8 cellular contexts compared by ENCODE assay signal in the genomic region with DNA sequence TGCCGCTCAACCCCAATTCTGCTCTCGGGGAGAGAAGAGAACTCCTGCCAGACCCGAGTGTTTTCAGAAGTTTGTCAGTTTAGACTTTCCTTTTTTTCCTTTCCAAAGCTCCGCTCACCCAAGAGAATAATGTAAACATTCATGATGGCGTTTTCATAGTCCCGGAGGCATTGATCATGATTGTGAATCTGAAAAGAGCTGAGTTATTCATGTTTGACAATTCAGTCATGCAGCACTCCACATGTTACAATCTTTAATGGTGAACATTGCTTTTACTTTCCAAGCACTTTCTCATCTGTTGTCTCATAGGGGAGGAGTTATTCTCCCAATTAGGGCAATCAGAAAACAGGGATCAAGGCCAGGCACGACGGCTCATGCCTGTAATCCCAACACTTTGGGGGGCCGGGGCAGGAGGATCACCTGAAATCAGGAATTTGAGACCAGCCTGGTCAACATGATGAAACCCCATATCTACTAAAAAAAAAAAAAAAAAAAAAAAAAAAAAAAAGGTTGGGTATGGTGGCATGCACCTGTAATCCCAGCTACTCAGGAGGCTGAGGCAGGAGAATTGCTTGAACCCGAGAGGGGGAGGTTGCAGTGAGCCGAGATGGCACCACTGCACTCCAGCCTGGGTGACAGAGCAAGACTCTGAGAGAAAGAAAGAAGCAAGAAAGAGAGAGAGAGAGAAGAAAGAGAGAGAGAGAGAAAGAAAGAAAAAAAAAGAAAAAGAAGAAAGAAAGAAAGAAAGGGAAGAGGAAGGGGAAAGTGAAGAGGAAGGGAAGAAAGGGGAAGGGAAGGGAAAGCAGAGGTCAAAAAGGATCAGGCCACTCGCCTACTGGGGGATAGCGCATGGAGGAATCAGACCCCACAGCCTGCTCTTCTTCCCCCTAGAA.
DNase-seq lines count a peak whose midpoint lies in the region; ATAC-seq lines count a peak whose summit lies in the region.

No MANE protein-coding gene starts in this region.

- no peaks in the 10 kb centered on the region for H3K36me3 ChIP-seq in HUES48 (ENCODE audit: control insufficient read depth, insufficient read depth, low read length)
- no peaks in the 10 kb centered on the region for H3K36me3 ChIP-seq in iPS-15b (ENCODE audit: control insufficient read depth, insufficient read depth, low read length)

- H3K4me3 Mint-ChIP-seq in stimulated activated effector memory CD8-positive, alpha-beta T cell treated with anti-CD3 and anti-CD28 coated beads, Interleukin-12 subunit alpha, Interleukin-12 subunit beta, amount 100 ng/mL, for 72 hours, result peak overlapping the region; percentile 84

- H3K4me3 ChIP-seq in HUES48 (ENCODE audit: low read depth, low read length) (peak overlapping the region; percentile 51), iPS-15b (ENCODE audit: low read depth, low read length) (peak overlapping the region; percentile 50)

- ATAC-seq in stimulated activated effector memory CD8-positive, alpha-beta T cell treated with anti-CD3 and anti-CD28 coated beads, Interleukin-12 subunit alpha, Interleukin-12 subunit beta, amount 100 ng/mL, for 72 hours, result no peak
- ATAC-seq in GM21381 (IDR thresholded peaks at IDR 0.05; ENCODE audit: unreplicated experiment) (no peak), HG03039 (IDR thresholded peaks at IDR 0.05; ENCODE audit: unreplicated experiment) (no peak)

- peaks cover 48% of the 10 kb centered on the region for H3K4me1 Mint-ChIP-seq in stimulated activated effector memory CD8-positive, alpha-beta T cell treated with anti-CD3 and anti-CD28 coated beads, Interleukin-12 subunit alpha, Interleukin-12 subunit beta, amount 100 ng/mL, for 72 hours

- H3K36me3 Mint-ChIP-seq in stimulated activated effector memory CD8-positive, alpha-beta T cell treated with anti-CD3 and anti-CD28 coated beads, Interleukin-12 subunit alpha, Interleukin-12 subunit beta, amount 100 ng/mL, for 72 hours, result no peaks in the 10 kb centered on the region

- H3K27ac ChIP-seq in HUES48 (ENCODE audit: low read depth, low read length) (no peak overlapping the region), angular gyrus (ENCODE audit: low read depth, low read length) (peak overlapping the region; percentile 65)

- H3K9ac ChIP-seq in HUES48 (ENCODE audit: low read depth, low read length) (no peak overlapping the region), iPS-15b (ENCODE audit: low read depth, low read length) (no peak overlapping the region)

- H3K9me3 Mint-ChIP-seq in stimulated activated effector memory CD8-positive, alpha-beta T cell treated with anti-CD3 and anti-CD28 coated beads, Interleukin-12 subunit alpha, Interleukin-12 subunit beta, amount 100 ng/mL, for 72 hours, result no peaks in the 10 kb centered on the region

- H3K27me3 ChIP-seq in HUES48 (ENCODE audit: control insufficient read depth, insufficient read depth, low read length) (peaks cover 32% of the 10 kb centered on the region), iPS-15b (ENCODE audit: control insufficient read depth, insufficient read depth, low read length) (peaks cover 23% of the 10 kb centered on the region)

- no peaks in the 10 kb centered on the region for H3K9me3 ChIP-seq in HUES48 (ENCODE audit: control insufficient read depth, insufficient read depth, low read length)
- H3K9me3 ChIP-seq in iPS-15b (ENCODE audit: control insufficient read depth, insufficient read depth, low read length), result no peaks in the 10 kb centered on the region

- peak overlapping the region; percentile 74 for H3K27ac Mint-ChIP-seq in stimulated activated effector memory CD8-positive, alpha-beta T cell treated with anti-CD3 and anti-CD28 coated beads, Interleukin-12 subunit alpha, Interleukin-12 subunit beta, amount 100 ng/mL, for 72 hours

- no peak for DNase-seq in stimulated activated effector memory CD8-positive, alpha-beta T cell treated with anti-CD3 and anti-CD28 coated beads, Interleukin-12 subunit alpha, Interleukin-12 subunit beta, amount 100 ng/mL, for 72 hours (ENCODE audit: low spot score in 2 of 2)
- DNase-seq in DMS153 treated with DMSO at 0.1 percent for 48 hours (lab: John Stamatoyannopoulos, UW; ENCODE audit: unreplicated experiment) (no peak), NCI-H345 (lab: John Stamatoyannopoulos, UW) (no peak)

- H3K4me1 ChIP-seq in HUES48 (ENCODE audit: control insufficient read depth, insufficient read depth, low read length), result peaks cover 9% of the 10 kb centered on the region; the same call in 1 of the 2 replicates
- H3K4me1 ChIP-seq in iPS-15b (ENCODE audit: control insufficient read depth, insufficient read depth, low read length), result peaks cover 3% of the 10 kb centered on the region
